8 cellular contexts compared by ENCODE assay signal in genomic region chr10:30704601-30705085, GRCh38.
DNase-seq lines count a peak whose midpoint lies in the region; ATAC-seq and TF ChIP-seq lines count a peak whose summit lies in the region.
"Not testable (repeated sequence)": the region's sequence is repeated elsewhere in the genome, so short reads cannot be mapped to it uniquely, and the experiment has no call there.

No MANE protein-coding gene starts in this region.

- peak in 2 of 3 donors; percentile 53 to 60 for DNase-seq in Peyer's patch
- DNase-seq in activated CD8-positive, alpha-beta T cell treated with anti-CD3 and anti-CD28 coated beads for 36 hours: peak; percentile 76
- DNase-seq in naive thymus-derived CD8-positive, alpha-beta T cell: peak in 6 of 10 donors; percentile 34 to 57 (median 45)
- peak; percentile 39 to 67 for DNase-seq in stimulated activated naive CD8-positive, alpha-beta T cell treated with anti-CD3 and anti-CD28 coated beads, Interleukin-15, amount 100 ng/mL, for 72 hours

- H3K9me3 Mint-ChIP-seq in activated CD8-positive, alpha-beta T cell treated with anti-CD3 and anti-CD28 coated beads for 36 hours; activated naive CD8-positive, alpha-beta T cell (ENCODE audit: low read depth); naive thymus-derived CD8-positive, alpha-beta T cell; stimulated activated naive CD8-positive, alpha-beta T cell treated with anti-CD3 and anti-CD28 coated beads, Interleukin-15, amount 100 ng/mL, for 72 hours: not testable (repeated sequence)

- not testable (repeated sequence) for TF ChIP-seq POLR2A in Peyer's patch (IDR thresholded peaks at IDR 0.05)

- intact Hi-C loops in activated CD8-positive, alpha-beta T cell treated with anti-CD3 and anti-CD28 coated beads for 36 hours (cut with micrococcal nuclease): loop anchor here (1.0 kb wide), 1 partner anchor 9 kb away; no protein-coding TSS in a partner anchor

- H3K4me3 Mint-ChIP-seq in activated CD8-positive, alpha-beta T cell treated with anti-CD3 and anti-CD28 coated beads for 36 hours: peak overlapping the region; percentile 91
- peak overlapping the region; percentile 90 for H3K4me3 Mint-ChIP-seq in activated naive CD8-positive, alpha-beta T cell
- H3K4me3 Mint-ChIP-seq in naive thymus-derived CD8-positive, alpha-beta T cell: peak overlapping the region; percentile 88 to 93 (median 92)
- H3K4me3 Mint-ChIP-seq in stimulated activated naive CD8-positive, alpha-beta T cell treated with anti-CD3 and anti-CD28 coated beads, Interleukin-15, amount 100 ng/mL, for 72 hours: peak overlapping the region; percentile 92 to 93

- H3K36me3 Mint-ChIP-seq in activated CD8-positive, alpha-beta T cell treated with anti-CD3 and anti-CD28 coated beads for 36 hours (ENCODE audit: low read depth): peaks cover 14% of the 10 kb centered on the region
- not testable (repeated sequence) for H3K36me3 Mint-ChIP-seq in activated naive CD8-positive, alpha-beta T cell; naive thymus-derived CD8-positive, alpha-beta T cell

- peak overlapping the region; percentile 67 to 89 (median 82) for H3K27ac ChIP-seq in Peyer's patch

- H3K27me3 Mint-ChIP-seq in activated CD8-positive, alpha-beta T cell treated with anti-CD3 and anti-CD28 coated beads for 36 hours; activated naive CD8-positive, alpha-beta T cell; naive thymus-derived CD8-positive, alpha-beta T cell; stimulated activated naive CD8-positive, alpha-beta T cell treated with anti-CD3 and anti-CD28 coated beads, Interleukin-15, amount 100 ng/mL, for 72 hours: not testable (repeated sequence)

- not testable (repeated sequence) for H3K4me1 ChIP-seq in Peyer's patch

- POLR2A ChIA-PET in activated CD8-positive, alpha-beta T cell treated with anti-CD3 and anti-CD28 coated beads for 36 hours (lab: Charles Lee): interaction anchor here (1.4 to 1.7 kb wide), 5 partner anchors 10 to 22 kb away, joined by 4 to 7 read pairs (median 5); no protein-coding TSS in a partner anchor
- POLR2A ChIA-PET in naive thymus-derived CD8-positive, alpha-beta T cell (lab: Charles Lee): interaction anchor here (1.4 to 2.9 kb wide), 2 partner anchors 8 to 1056 kb away, joined by 4 to 11 read pairs; no protein-coding TSS in a partner anchor

- not testable (repeated sequence) for H3K27me3 ChIP-seq in Peyer's patch

- not testable (repeated sequence) for TF ChIP-seq CTCF in Peyer's patch (IDR thresholded peaks at IDR 0.05); activated CD8-positive, alpha-beta T cell treated with anti-CD3 and anti-CD28 coated beads for 36 hours (IDR thresholded peaks at IDR 0.05)

- H3K9me3 ChIP-seq in Peyer's patch: not testable (repeated sequence)

- peaks cover 57% of the 10 kb centered on the region for H3K4me1 Mint-ChIP-seq in activated CD8-positive, alpha-beta T cell treated with anti-CD3 and anti-CD28 coated beads for 36 hours (ENCODE audit: low read depth)
- H3K4me1 Mint-ChIP-seq in activated naive CD8-positive, alpha-beta T cell (ENCODE audit: low read depth): peaks cover 63% of the 10 kb centered on the region
- H3K4me1 Mint-ChIP-seq in naive thymus-derived CD8-positive, alpha-beta T cell: peaks cover 23 to 68% (median 64%) of the 10 kb centered on the region in 4 donors
- peaks cover 73% of the 10 kb centered on the region for H3K4me1 Mint-ChIP-seq in stimulated activated naive CD8-positive, alpha-beta T cell treated with anti-CD3 and anti-CD28 coated beads, Interleukin-15, amount 100 ng/mL, for 72 hours

- ATAC-seq in GM18867 (IDR thresholded peaks at IDR 0.05; ENCODE audit: unreplicated experiment) (peak; percentile 1), GM21723 (IDR thresholded peaks at IDR 0.05; ENCODE audit: unreplicated experiment) (peak; percentile 5), HG03432 (IDR thresholded peaks at IDR 0.05; ENCODE audit: unreplicated experiment) (peak; percentile 1)
- ATAC-seq in activated CD8-positive, alpha-beta T cell treated with anti-CD3 and anti-CD28 coated beads for 36 hours; stimulated activated naive CD8-positive, alpha-beta T cell treated with anti-CD3 and anti-CD28 coated beads, Interleukin-15, amount 100 ng/mL, for 72 hours: not testable (repeated sequence)
- peak; percentile 21 to 27 for ATAC-seq in naive thymus-derived CD8-positive, alpha-beta T cell

- not testable (repeated sequence) for H3K36me3 ChIP-seq in Peyer's patch

- H3K27ac Mint-ChIP-seq in activated CD8-positive, alpha-beta T cell treated with anti-CD3 and anti-CD28 coated beads for 36 hours: peak overlapping the region; percentile 98
- peak overlapping the region; percentile 99 for H3K27ac Mint-ChIP-seq in activated naive CD8-positive, alpha-beta T cell
- H3K27ac Mint-ChIP-seq in naive thymus-derived CD8-positive, alpha-beta T cell: peak overlapping the region; percentile 96 to 99 (median 98)
- peak overlapping the region; percentile 96 to 97 for H3K27ac Mint-ChIP-seq in stimulated activated naive CD8-positive, alpha-beta T cell treated with anti-CD3 and anti-CD28 coated beads, Interleukin-15, amount 100 ng/mL, for 72 hours

- CTCF ChIA-PET in activated CD8-positive, alpha-beta T cell treated with anti-CD3 and anti-CD28 coated beads for 36 hours (lab: Charles Lee): interaction anchor here (1.4 to 5.6 kb wide), 3 partner anchors 9 to 23 kb away, joined by 3 to 69 read pairs (median 3); no protein-coding TSS in a partner anchor

- peak overlapping the region; percentile 8 to 35 (median 16) for H3K4me3 ChIP-seq in Peyer's patch
